In genomic region chr5:58314356-58315045, GRCh38 we compare ENCODE assay signal across 19 cellular contexts.
A peak's percentile ranks its signal among the peaks of the same experiment; 100 is the strongest.
DNase-seq lines count a peak whose midpoint lies in the region; ATAC-seq and TF ChIP-seq lines count a peak whose summit lies in the region.
"Had no signal": no experiment of that assay in that cellular context is flagged by ENCODE, and none has a peak within 500 bp of the region (broad histone marks: within the 10 kb centered on the region; RNA-seq: fewer than 3 reads in every experiment).

No MANE protein-coding gene starts in this region.

- TF ChIP-seq CTCF in GM23338 (conservative IDR thresholded peaks at IDR 0.05; ENCODE audit: low read depth in 2 of 2) = no peak
- TF ChIP-seq CTCF in Panc1 (IDR thresholded peaks at IDR 0.05) = no peak

- BruUV-seq in Panc1 (replicated peaks; lab: Mats Ljungman, UMichigan) = no TSS peak

- H3K27me3 ChIP-seq in GM23338 (ENCODE audit: insufficient read depth) (no peaks in the 10 kb centered on the region), Panc1 (ENCODE audit: control insufficient read depth, insufficient read depth, low read length) (no peaks in the 10 kb centered on the region), neuron (ENCODE audit: insufficient read depth, low read length) (no peaks in the 10 kb centered on the region)
- H3K27me3 ChIP-seq: gastrocnemius medialis, SJSA1, testis had no signal

- no peaks in the 10 kb centered on the region for H3F3A ChIP-seq in GM23338 (replicated peaks; ENCODE audit: low read depth)

- CTCF ChIA-PET in Panc1 (lab: Charles Lee) = interaction anchor here (0.6 kb wide), 1 partner anchor 577 kb away, joined by 5 read pairs; no protein-coding TSS in a partner anchor

- no peaks in the 10 kb centered on the region for H3K9me3 Mint-ChIP-seq in GM23338

- peak overlapping the region; percentile 6; the same call in 1 of the 2 replicates for H2AFZ ChIP-seq in GM23338
- peak overlapping the region; percentile 16 for H2AFZ ChIP-seq in neuron (ENCODE audit: low read depth, low read length)

- no peaks in the 10 kb centered on the region for H4K20me1 ChIP-seq in GM23338 (replicated peaks; ENCODE audit: insufficient read depth)

- H3K4me3 ChIP-seq in GM23338 (no peak overlapping the region), Panc1 (ENCODE audit: low read depth in 2 of 2, low read length in 2 of 2) (no peak overlapping the region), neuron (ENCODE audit: low read length) (no peak overlapping the region)
- H3K4me3 ChIP-seq: gastrocnemius medialis, SJSA1, testis had no signal

- no peaks in the 10 kb centered on the region for H3K4me1 Mint-ChIP-seq in GM23338

- H3K27ac ChIP-seq in GM23338 (ENCODE audit: low read depth) (no peak overlapping the region), Panc1 (ENCODE audit: low read length) (peak overlapping the region; percentile 4; the same call in 1 of the 2 replicates)
- H3K27ac ChIP-seq: gastrocnemius medialis, KMS-11, SJSA1, testis had no signal

- no peaks in the 10 kb centered on the region for H3K27me3 Mint-ChIP-seq in GM23338 (ENCODE audit: insufficient read depth, low read depth, poor library complexity)

- ATAC-seq in GM23338 (no peak), Panc1 (no peak), GM18858 (IDR thresholded peaks at IDR 0.05; ENCODE audit: unreplicated experiment) (no peak), GM21423 (IDR thresholded peaks at IDR 0.05; ENCODE audit: unreplicated experiment) (no peak)
- ATAC-seq: gastrocnemius medialis, left ventricle myocardium superior had no signal

- intact Hi-C loops in Panc1 (cut with micrococcal nuclease; ENCODE audit: unreplicated experiment) (no loop called here), posterior vena cava (cut with DNase I) (no loop called here)

- H3K9me3 ChIP-seq in Panc1 (ENCODE audit: control insufficient read depth, insufficient read depth, low read depth, low read length) (no peaks in the 10 kb centered on the region; the same call in 1 of the 2 replicates), neuron (ENCODE audit: low read length) (no peaks in the 10 kb centered on the region)
- H3K9me3 ChIP-seq: gastrocnemius medialis, SJSA1, testis had no signal

- H3K9me2 ChIP-seq in GM23338 (ENCODE audit: insufficient read depth) = no peaks in the 10 kb centered on the region

- no peaks in the 10 kb centered on the region for H3K79me2 ChIP-seq in GM23338 (replicated peaks; ENCODE audit: insufficient read depth)

- no peak for DNase-seq in GM23338 (ENCODE audit: low spot score)
- no peak for DNase-seq in Panc1 (ENCODE audit: low read depth, low spot score)
- DNase-seq in dermis blood vessel endothelial cell = peak; percentile 17
- no peak for DNase-seq in posterior vena cava (ENCODE audit: low spot score)
- no peak for DNase-seq in HK-2 (ENCODE audit: unreplicated experiment)
- DNase-seq: activated CD4-positive, alpha-beta T cell treated with anti-CD3 and anti-CD28 coated beads for 48 hours; activated gamma-delta T cell; amygdala; gastrocnemius medialis; GOT3; left ventricle myocardium superior; NCI-H1092 treated with DMSO at 0.1 percent for 48 hours; T1000; testis had no signal

- no peak overlapping the region for H3K27ac Mint-ChIP-seq in GM23338

- H3K36me3 Mint-ChIP-seq in GM23338 (ENCODE audit: low read depth) = no peaks in the 10 kb centered on the region

- H3K36me3 ChIP-seq in GM23338 (ENCODE audit: insufficient read depth) = no peaks in the 10 kb centered on the region; the same call in 1 of the 2 replicates
- H3K36me3 ChIP-seq in Panc1 (ENCODE audit: control insufficient read depth, insufficient read depth, low read length) = no peaks in the 10 kb centered on the region
- H3K36me3 ChIP-seq in neuron (ENCODE audit: insufficient read depth, low read length) = no peaks in the 10 kb centered on the region
- H3K36me3 ChIP-seq: gastrocnemius medialis, SJSA1 had no signal

- H3K4me1 ChIP-seq in GM23338 (ENCODE audit: insufficient read depth) (no peaks in the 10 kb centered on the region), Panc1 (ENCODE audit: control insufficient read depth, insufficient read depth, low read length) (no peaks in the 10 kb centered on the region), neuron (ENCODE audit: insufficient read depth, low read length) (no peaks in the 10 kb centered on the region)
- H3K4me1 ChIP-seq: gastrocnemius medialis, SJSA1, testis had no signal

- POLR2A ChIA-PET in Panc1 (lab: Charles Lee) = interaction anchor here (0.6 kb wide), 1 partner anchor 16 kb away, joined by 3 read pairs; no protein-coding TSS in a partner anchor

- in situ Hi-C loops in Panc1 (cut with HindIII; ENCODE audit: low pct_unique_long_range_greater_than_20kb, low sequenced_read_pairs) = no loop called here

- H3K4me2 ChIP-seq in GM23338 = no peak overlapping the region
- H3K4me2 ChIP-seq: KMS-11 had no signal

- H3K4me3 Mint-ChIP-seq in GM23338 = no peak overlapping the region

TF ChIP-seq in GM23338, 12 proteins besides CTCF, POLR2A, EP300 and RAD21 (continues in another document):
- TF ChIP-seq ZNF331 (CRISPR knock-in tag; IDR thresholded peaks at IDR 0.05; ENCODE audit: low read depth) = no peak
- no peak for TF ChIP-seq STAT1 (IDR thresholded peaks at IDR 0.05; ENCODE audit: unreplicated experiment)
- no peak for TF ChIP-seq EZH2 (IDR thresholded peaks at IDR 0.05; ENCODE audit: low read depth, unreplicated experiment)
- no peak for TF ChIP-seq NANOG (IDR thresholded peaks at IDR 0.05; ENCODE audit: borderline replicate concordance)
- no peak for TF ChIP-seq POLR2AphosphoS5 (IDR thresholded peaks at IDR 0.05; ENCODE audit: low read depth)
- no peak for TF ChIP-seq REST (IDR thresholded peaks at IDR 0.05; ENCODE audit: unreplicated experiment)
- TF ChIP-seq, protein P1, sequence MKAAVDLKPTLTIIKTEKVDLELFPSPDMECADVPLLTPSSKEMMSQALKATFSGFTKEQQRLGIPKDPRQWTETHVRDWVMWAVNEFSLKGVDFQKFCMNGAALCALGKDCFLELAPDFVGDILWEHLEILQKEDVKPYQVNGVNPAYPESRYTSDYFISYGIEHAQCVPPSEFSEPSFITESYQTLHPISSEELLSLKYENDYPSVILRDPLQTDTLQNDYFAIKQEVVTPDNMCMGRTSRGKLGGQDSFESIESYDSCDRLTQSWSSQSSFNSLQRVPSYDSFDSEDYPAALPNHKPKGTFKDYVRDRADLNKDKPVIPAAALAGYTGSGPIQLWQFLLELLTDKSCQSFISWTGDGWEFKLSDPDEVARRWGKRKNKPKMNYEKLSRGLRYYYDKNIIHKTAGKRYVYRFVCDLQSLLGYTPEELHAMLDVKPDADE (IDR thresholded peaks at IDR 0.05) = no peak
